Comparison of ENCODE assay signal across 9 cellular contexts in genomic region chr19:465056-465816, GRCh38. TPM values are rescaled to one million over a fixed set of nuclear protein-coding genes. Genes with fewer than 3 reads are reported as not detected.
"Had no signal": no experiment of that assay in that cellular context is flagged by ENCODE, and none has a peak within 500 bp of the region (broad histone marks: within the 10 kb centered on the region; RNA-seq: fewer than 3 reads in every experiment).

No MANE protein-coding gene starts in this region.

- H3K9me3 Mint-ChIP-seq: IgD-negative memory B cell had no signal

- H3K4me1 Mint-ChIP-seq: IgD-negative memory B cell had no signal

- H3K27ac ChIP-seq: GM23248 had no signal

- ATAC-seq: HCT116 had no signal

- H3K27ac Mint-ChIP-seq: IgD-negative memory B cell had no signal

- H2AFZ ChIP-seq: GM23248 had no signal

- DNase-seq: GM23248, GOT3, H7, KG1 had no signal

- H3K9ac ChIP-seq: GM23248 had no signal

- H3K36me3 ChIP-seq: HAP-1 had no signal

- H3K9me3 ChIP-seq: HAP-1 had no signal

- H3K4me3 ChIP-seq: GM23248, HAP-1 had no signal

- H3K36me3 Mint-ChIP-seq: IgD-negative memory B cell had no signal

RNA-seq across cellular contexts. Expression of gene SHC2, which starts 4.4 kb away (rescaled TPM):
- total RNA-seq: GM23248, HT-29 had no signal
- polyA plus RNA-seq: GM23248, IgD-negative memory B cell had no signal

RNA-seq across cellular contexts. Expression of gene MADCAM1, which starts 31.1 kb away (rescaled TPM):
- total RNA-seq: H4, H7 had no signal

RNA-seq across cellular contexts. Expression of gene C2CD4C, which starts 56.3 kb away (rescaled TPM):
- polyA plus RNA-seq: IgD-negative memory B cell had no signal
